8 cellular contexts compared by ENCODE assay signal in genomic region chr19:34404109-34404909, GRCh38. TPM values are rescaled to one million over a fixed set of nuclear protein-coding genes. Genes with fewer than 3 reads are reported as not detected.
DNase-seq lines count a peak whose midpoint lies in the region; ATAC-seq, FAIRE-seq and TF ChIP-seq lines count a peak whose summit lies in the region.

TSS of gene PDCD2L (plus strand) at chr19:34404399. CDS start at chr19:34404431, 32 bp downstream.

- no peaks in the 10 kb centered on the region for H3K27me3 ChIP-seq in bronchial epithelial cell (ENCODE audit: control insufficient read depth, insufficient read depth, low read length)

- CTCF ChIA-PET in AG04449 (lab: Yijun Ruan, JAX): interaction anchor here (0.9 kb wide), 1 partner anchor 9 kb away, joined by 3 read pairs; no protein-coding TSS in a partner anchor

- FAIRE-seq in bronchial epithelial cell (lab: Jason Lieb, UNC): no peak

- peak; percentile 54 for ATAC-seq in GM18873 (IDR thresholded peaks at IDR 0.05; ENCODE audit: low FRiP score, unreplicated experiment)
- peak; percentile 92 for ATAC-seq in HG03159 (IDR thresholded peaks at IDR 0.05; ENCODE audit: unreplicated experiment)

- DNase-seq in AG04449 (ENCODE audit: low read depth, low spot score) (peak; percentile 12), NCI-H2227 treated with DMSO at 0.1 percent for 48 hours (lab: John Stamatoyannopoulos, UW) (peak; percentile 100), bronchial epithelial cell (ENCODE audit: low read depth) (peak; percentile 83), inferior parietal cortex (ENCODE audit: extremely low spot score) (peak; percentile 92)
- DNase-seq in stimulated activated CD4-positive, alpha-beta T cell treated with anti-CD3 and anti-CD28 coated beads, Interleukin-12 subunit alpha, Interleukin-12 subunit beta, amount 100 ng/mL, for 24 hours (ENCODE audit: low read depth in 2 of 2): peak; percentile 85 to 93

- TF ChIP-seq CTCF in AG04449 (IDR thresholded peaks at IDR 0.05; ENCODE audit: insufficient read depth, low read length, missing control alignments) (no peak), WI38 (IDR thresholded peaks at IDR 0.05; ENCODE audit: low read depth, low read length) (no peak), bronchial epithelial cell (IDR thresholded peaks at IDR 0.05; ENCODE audit: insufficient read depth, low read length, severe bottlenecking) (no peak)

- peak within 1 kb of the TSS; percentile 97 for H3K4me3 ChIP-seq in AG04449 (ENCODE audit: low read depth, low read length)
- H3K4me3 ChIP-seq in WI38 (ENCODE audit: low read depth, low read length): peak within 1 kb of the TSS; percentile 98
- H3K4me3 ChIP-seq in bronchial epithelial cell (ENCODE audit: low read depth, low read length): peak within 1 kb of the TSS; percentile 97

- POLR2A ChIA-PET in AG04449 (lab: Yijun Ruan, JAX): no interaction called here

- H3K36me3 ChIP-seq in bronchial epithelial cell (ENCODE audit: control insufficient read depth, insufficient read depth, low read length): peaks cover 12% of the 10 kb centered on the region

RNA-seq across cellular contexts. Expression of gene PDCD2L, which starts in this region (rescaled TPM):
- total RNA-seq in bronchial epithelial cell: 12.9 and 24.5 TPM in 2 replicates

Comparison
In these comparisons a context has a peak if more than half of its experiments do, and no peak if none do; other contexts are left out.
1. Peak in every context shown above with its lines: DNase-seq, ATAC-seq and H3K4me3 ChIP-seq.
2. DNase-seq: peak in every context shown above with its lines; median percentile 100 in NCI-H2227 treated with DMSO at 0.1 percent for 48 hours; 92 in inferior parietal cortex; 89 in stimulated activated CD4-positive, alpha-beta T cell treated with anti-CD3 and anti-CD28 coated beads, Interleukin-12 subunit alpha, Interleukin-12 subunit beta, amount 100 ng/mL, for 24 hours; 83 in bronchial epithelial cell; 12 in AG04449.